26 cellular contexts compared by ENCODE assay signal in genomic region chr16:87121816-87122215, GRCh38.
DNase-seq lines count a peak whose midpoint lies in the region; ATAC-seq and TF ChIP-seq lines count a peak whose summit lies in the region.
"Had no signal": no experiment of that assay in that cellular context is flagged by ENCODE, and none has a peak within 500 bp of the region (broad histone marks: within the 10 kb centered on the region; RNA-seq: fewer than 3 reads in every experiment).

No MANE protein-coding gene starts in this region.

- TF ChIP-seq POLR2A in sigmoid colon (IDR thresholded peaks at IDR 0.05): no peak

- no peak overlapping the region for H3K4me3 Mint-ChIP-seq in GM23338
- no peak overlapping the region for H3K4me3 Mint-ChIP-seq in T-helper 17 cell
- H3K4me3 Mint-ChIP-seq: CD14-positive monocyte; CD4-positive, alpha-beta memory T cell; CD4-positive, CD25-positive, alpha-beta regulatory T cell; CD8-positive, alpha-beta memory T cell had no signal

- no peaks in the 10 kb centered on the region for H4K20me1 ChIP-seq in GM23338 (replicated peaks; ENCODE audit: insufficient read depth)
- H4K20me1 ChIP-seq: BLaER1 had no signal

- no peak for TF ChIP-seq EP300 in sigmoid colon (IDR thresholded peaks at IDR 0.05)

- WGBS in sigmoid colon, 2 donors: 48 to 73% methylated on average over 4 of the region's 4 CpGs

- H3K27me3 Mint-ChIP-seq in GM23338 (ENCODE audit: insufficient read depth, low read depth, poor library complexity): peaks cover 2% of the 10 kb centered on the region
- H3K27me3 Mint-ChIP-seq in T-helper 17 cell: peaks cover 26% of the 10 kb centered on the region

- no peaks in the 10 kb centered on the region for H3K36me3 Mint-ChIP-seq in GM23338 (ENCODE audit: low read depth)
- H3K36me3 Mint-ChIP-seq in T-helper 17 cell (ENCODE audit: low read depth): no peaks in the 10 kb centered on the region
- H3K36me3 Mint-ChIP-seq: CD14-positive monocyte; CD4-positive, alpha-beta memory T cell; CD4-positive, CD25-positive, alpha-beta regulatory T cell; CD8-positive, alpha-beta memory T cell had no signal

- H3K79me2 ChIP-seq in GM23338 (replicated peaks; ENCODE audit: insufficient read depth): no peaks in the 10 kb centered on the region

- H3K4me1 Mint-ChIP-seq in GM23338 (no peaks in the 10 kb centered on the region), T-helper 17 cell (no peaks in the 10 kb centered on the region)
- H3K4me1 Mint-ChIP-seq: CD14-positive monocyte; CD4-positive, alpha-beta memory T cell; CD4-positive, CD25-positive, alpha-beta regulatory T cell; CD8-positive, alpha-beta memory T cell had no signal

- no peak for TF ChIP-seq CTCF in GM23338 (conservative IDR thresholded peaks at IDR 0.05; ENCODE audit: low read depth in 2 of 2)
- no peak for TF ChIP-seq CTCF in sigmoid colon (IDR thresholded peaks at IDR 0.05)
- no peak for TF ChIP-seq CTCF in lower lobe of right lung (IDR thresholded peaks at IDR 0.05)

- no peak overlapping the region for H3K4me3 ChIP-seq in GM23338
- no peak overlapping the region for H3K4me3 ChIP-seq in H7 (ENCODE audit: insufficient read depth, low read depth, low read length)
- H3K4me3 ChIP-seq in sigmoid colon: no peak overlapping the region
- H3K4me3 ChIP-seq in lower lobe of right lung: no peak overlapping the region
- H3K4me3 ChIP-seq: BLaER1, GM12878 had no signal

- no peak overlapping the region for H2AFZ ChIP-seq in GM23338

- intact Hi-C loops in sigmoid colon (cut with DNase I): no loop called here
- intact Hi-C loops in lower lobe of right lung (cut with DNase I): no loop called here

- no peak overlapping the region for H3K27ac ChIP-seq in GM23338 (ENCODE audit: low read depth)
- no peak overlapping the region for H3K27ac ChIP-seq in sigmoid colon
- H3K27ac ChIP-seq in lower lobe of right lung: no peak overlapping the region
- H3K27ac ChIP-seq: BLaER1 had no signal

- H3K27me3 ChIP-seq in GM23338 (ENCODE audit: insufficient read depth): no peaks in the 10 kb centered on the region
- no peaks in the 10 kb centered on the region for H3K27me3 ChIP-seq in H7 (ENCODE audit: control insufficient read depth, insufficient read depth, low read length)
- H3K27me3 ChIP-seq in sigmoid colon: peaks cover 0 to 21% (median 0%) of the 10 kb centered on the region in 3 donors
- H3K27me3 ChIP-seq in lower lobe of right lung (ENCODE audit: low read depth): peaks cover 19% of the 10 kb centered on the region
- H3K27me3 ChIP-seq: BLaER1 had no signal

- H3F3A ChIP-seq in GM23338 (replicated peaks; ENCODE audit: low read depth): peaks cover 2% of the 10 kb centered on the region; the same call in 1 of the 2 replicates

- ATAC-seq in GM23338: 0 out of 3 replicates have a peak, but pooled peaks have one; percentile 26
- no peak for ATAC-seq in T-helper 17 cell
- ATAC-seq in lower lobe of right lung: no peak
- ATAC-seq: GM12878 had no signal

- H3K9me3 ChIP-seq in sigmoid colon (peaks cover 0 to 4% (median 1%) of the 10 kb centered on the region in 4 donors), T-helper 17 cell (ENCODE audit: control insufficient read depth, low read length, poor library complexity, severe bottlenecking) (no peaks in the 10 kb centered on the region), lower lobe of right lung (peaks cover 3% of the 10 kb centered on the region)

- no peaks in the 10 kb centered on the region for H3K9me2 ChIP-seq in GM23338 (ENCODE audit: insufficient read depth)

- no peaks in the 10 kb centered on the region for H3K9me3 Mint-ChIP-seq in GM23338
- H3K9me3 Mint-ChIP-seq: CD4-positive, CD25-positive, alpha-beta regulatory T cell; CD8-positive, alpha-beta memory T cell had no signal

- DNase-seq in GM23338 (ENCODE audit: low spot score) (no peak), H7 (peak; percentile 33), mesenteric fat pad (ENCODE audit: low spot score) (peak; percentile 11), sigmoid colon (peak; percentile 33), T-helper 17 cell (no peak), lower lobe of right lung (no peak)
- DNase-seq in activated CD4-positive, alpha-beta T cell treated with anti-CD3 and anti-CD28 coated beads for 1 hour: no peak
- DNase-seq in activated CD4-positive, alpha-beta T cell treated with anti-CD3 and anti-CD28 coated beads, Interleukin-2, amount 50 U/mL, for 48 hours: no peak
- DNase-seq: 8988T; ACHN; BE2C; C1 segment of cervical spinal cord; CD4-positive, alpha-beta memory T cell; CD4-positive, CD25-positive, alpha-beta regulatory T cell; CD8-positive, alpha-beta memory T cell; COR-L47; DMS 273 treated with DMSO at 0.1 percent for 48 hours; DMS153; DMS53; DMS79; DND-41; EL; GDM1 had no signal

- no peak overlapping the region for H3K4me2 ChIP-seq in GM23338
- H3K4me2 ChIP-seq: BLaER1 had no signal

- H3K36me3 ChIP-seq in GM23338 (ENCODE audit: insufficient read depth) (no peaks in the 10 kb centered on the region), H7 (replicated peaks; ENCODE audit: control insufficient read depth, insufficient read depth, low read length) (no peaks in the 10 kb centered on the region), sigmoid colon (no peaks in the 10 kb centered on the region), lower lobe of right lung (no peaks in the 10 kb centered on the region)
- H3K36me3 ChIP-seq: BE2C, BLaER1 had no signal

- H3K27ac Mint-ChIP-seq in GM23338 (no peak overlapping the region), T-helper 17 cell (no peak overlapping the region)
- H3K27ac Mint-ChIP-seq: CD4-positive, CD25-positive, alpha-beta regulatory T cell had no signal

- H3K4me1 ChIP-seq in GM23338 (ENCODE audit: insufficient read depth): no peaks in the 10 kb centered on the region
- no peaks in the 10 kb centered on the region for H3K4me1 ChIP-seq in sigmoid colon
- no peaks in the 10 kb centered on the region for H3K4me1 ChIP-seq in lower lobe of right lung
- H3K4me1 ChIP-seq: BE2C had no signal

TF ChIP-seq in GM23338, 12 proteins besides CTCF, POLR2A, EP300 and RAD21 (continues in another document):
- TF ChIP-seq ZNF331 (CRISPR knock-in tag; IDR thresholded peaks at IDR 0.05; ENCODE audit: low read depth) (no peak), POLR2AphosphoS5 (IDR thresholded peaks at IDR 0.05; ENCODE audit: low read depth) (no peak), STAT1 (IDR thresholded peaks at IDR 0.05; ENCODE audit: unreplicated experiment) (no peak), JUNB (IDR thresholded peaks at IDR 0.05; ENCODE audit: unreplicated experiment) (no peak), EZH2 (IDR thresholded peaks at IDR 0.05; ENCODE audit: low read depth, unreplicated experiment) (no peak), ZNF114 (CRISPR knock-in tag; IDR thresholded peaks at IDR 0.05) (no peak), ZNF462 (CRISPR knock-in tag; IDR thresholded peaks at IDR 0.05) (no peak)

Comparison
In these comparisons a context has a peak if more than half of its experiments do, and no peak if none do; other contexts are left out.
1. DNase-seq: peak in H7 (single experiment), mesenteric fat pad (single experiment) and sigmoid colon (single experiment); none in GM23338 (single experiment), activated CD4-positive, alpha-beta T cell treated with anti-CD3 and anti-CD28 coated beads for 1 hour (single experiment), activated CD4-positive, alpha-beta T cell treated with anti-CD3 and anti-CD28 coated beads, Interleukin-2, amount 50 U/mL, for 48 hours (0 of 2), T-helper 17 cell (0 of 3) and lower lobe of right lung (single experiment).